In genomic region chr5:125408582-125409069, GRCh38 we compare ENCODE assay signal across 8 cellular contexts.
DNase-seq lines count a peak whose midpoint lies in the region; ATAC-seq and TF ChIP-seq lines count a peak whose summit lies in the region.

No MANE protein-coding gene starts in this region.

- ATAC-seq in activated CD4-positive, CD25-positive, alpha-beta regulatory T cell treated with anti-CD3 and anti-CD28 coated beads, Interleukin-2, amount 50 U/mL, for 24 hours: peak; percentile 35 to 69
- ATAC-seq in HG02642 (IDR thresholded peaks at IDR 0.05; ENCODE audit: poor library complexity, unreplicated experiment): peak; percentile 38
- ATAC-seq in stimulated activated memory B cell treated with anti-CD40 and anti-IgM and Interleukin-4, amounts not matched to agents 10 μg/mL and 1 μg/mL and 100 μg/mL, for 72 hours: peak; percentile 69

- no peak overlapping the region for H3K4me3 ChIP-seq in fibroblast of lung (replicated peaks in 1 of 4; ENCODE audit: control extremely low read depth in 1 of 4, insufficient read depth in 1 of 4, low read depth in 3 of 4, low read length in 4 of 4)

- no peaks in the 10 kb centered on the region for H3K36me3 Mint-ChIP-seq in stimulated activated memory B cell treated with anti-CD40 and anti-IgM and Interleukin-4, amounts not matched to agents 10 μg/mL and 1 μg/mL and 100 μg/mL, for 72 hours

- no peak overlapping the region for H3K4me3 Mint-ChIP-seq in stimulated activated memory B cell treated with anti-CD40 and anti-IgM and Interleukin-4, amounts not matched to agents 10 μg/mL and 1 μg/mL and 100 μg/mL, for 72 hours

- no peaks in the 10 kb centered on the region for H3K9me3 ChIP-seq in fibroblast of lung (ENCODE audit: control insufficient read depth, insufficient read depth, low read depth, low read length)

- H3K27ac Mint-ChIP-seq in stimulated activated memory B cell treated with anti-CD40 and anti-IgM and Interleukin-4, amounts not matched to agents 10 μg/mL and 1 μg/mL and 100 μg/mL, for 72 hours: no peak overlapping the region

- H3K9me3 Mint-ChIP-seq in stimulated activated memory B cell treated with anti-CD40 and anti-IgM and Interleukin-4, amounts not matched to agents 10 μg/mL and 1 μg/mL and 100 μg/mL, for 72 hours: peaks cover 4% of the 10 kb centered on the region

- H3K27me3 Mint-ChIP-seq in stimulated activated memory B cell treated with anti-CD40 and anti-IgM and Interleukin-4, amounts not matched to agents 10 μg/mL and 1 μg/mL and 100 μg/mL, for 72 hours: no peaks in the 10 kb centered on the region

- H3K4me1 ChIP-seq in fibroblast of lung (ENCODE audit: control insufficient read depth, extremely low read depth, insufficient read depth, low read length): peaks cover 27% of the 10 kb centered on the region

- peak overlapping the region; percentile 15 for H3K27ac ChIP-seq in fibroblast of lung (ENCODE audit: insufficient read depth, low read length)

- no peaks in the 10 kb centered on the region for H3K27me3 ChIP-seq in fibroblast of lung (ENCODE audit: control insufficient read depth, insufficient read depth, low read length)

- no peak overlapping the region for H3K4me2 ChIP-seq in fibroblast of lung (ENCODE audit: extremely low read depth, insufficient read depth, low read length)

- no peaks in the 10 kb centered on the region for H3K79me2 ChIP-seq in fibroblast of lung (ENCODE audit: control insufficient read depth, insufficient read depth, low read length)

- no peaks in the 10 kb centered on the region for H3K36me3 ChIP-seq in fibroblast of lung (ENCODE audit: control insufficient read depth, insufficient read depth, low read length)

- TF ChIP-seq CTCF in fibroblast of lung (conservative IDR thresholded peaks at IDR 0.05 in 1 of 2, IDR thresholded peaks at IDR 0.05 in 1 of 2; ENCODE audit: low read depth in 1 of 2, low read length in 2 of 2): no peak

- H4K20me1 ChIP-seq in fibroblast of lung (ENCODE audit: control insufficient read depth, extremely low read depth, insufficient read depth, low read length): no peaks in the 10 kb centered on the region

- H3K4me1 Mint-ChIP-seq in stimulated activated memory B cell treated with anti-CD40 and anti-IgM and Interleukin-4, amounts not matched to agents 10 μg/mL and 1 μg/mL and 100 μg/mL, for 72 hours: peaks cover 36% of the 10 kb centered on the region

- no peak overlapping the region for H2AFZ ChIP-seq in fibroblast of lung (ENCODE audit: low read length)

- DNase-seq in activated CD4-positive, CD25-positive, alpha-beta regulatory T cell (lab: John Stamatoyannopoulos, UW): no peak
- peak; percentile 61 to 77 for DNase-seq in NOMO-1 (lab: John Stamatoyannopoulos, UW; ENCODE audit: unreplicated experiment in 2 of 2)
- peak; percentile 93 to 96 for DNase-seq in fibroblast of lung (ENCODE audit: low read depth in 2 of 2)
- no peak for DNase-seq in iPS-NIHi11 (ENCODE audit: low spot score)
- no peak for DNase-seq in NCI-H187 (lab: John Stamatoyannopoulos, UW)

- H3K9ac ChIP-seq in fibroblast of lung (ENCODE audit: insufficient read depth, low read length): no peak overlapping the region

Comparison
In these comparisons a context has a peak if more than half of its experiments do, and no peak if none do; other contexts are left out.
1. DNase-seq: peak in NOMO-1 (2 of 2) and fibroblast of lung (2 of 2); none in activated CD4-positive, CD25-positive, alpha-beta regulatory T cell (0 of 4), iPS-NIHi11 (single experiment) and NCI-H187 (0 of 2).
2. Peak in every context shown above with its lines, with median percentiles within 50 percentile points of each other: ATAC-seq.